In the genomic region with DNA sequence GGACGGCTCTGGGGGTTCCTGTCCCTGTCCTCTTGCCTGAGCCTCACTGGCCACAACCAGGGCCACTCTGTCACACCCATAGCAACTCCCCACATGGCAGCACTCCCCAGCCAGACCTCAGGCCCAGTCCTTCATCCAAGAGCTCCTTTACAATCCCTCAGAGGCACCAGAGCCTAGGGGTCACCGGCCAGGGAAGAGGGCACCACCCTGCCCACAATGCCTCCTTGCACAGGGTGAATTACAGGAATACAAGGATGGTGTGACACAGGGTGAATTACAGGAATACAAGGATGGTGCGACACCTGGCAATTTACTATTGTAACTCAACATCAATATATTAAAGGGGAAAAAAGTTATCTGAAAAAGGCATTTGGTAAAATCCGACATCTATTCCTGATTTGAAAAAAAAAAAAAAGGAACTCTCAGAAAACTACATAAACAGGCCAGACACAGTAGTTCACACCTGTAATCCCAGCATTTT, we compare ENCODE assay signal across 21 cellular contexts. TPM values are rescaled to one million over a fixed set of nuclear protein-coding genes. Genes with fewer than 3 reads are reported as not detected.
"Had no signal": no experiment of that assay in that cellular context is flagged by ENCODE, and none has a peak within 500 bp of the region (broad histone marks: within the 10 kb centered on the region; RNA-seq: fewer than 3 reads in every experiment).

No MANE protein-coding gene starts in this region.

- H3K27ac ChIP-seq: colonic mucosa, esophagus muscularis mucosa, neutrophil, skin epidermis, tibial artery, vagina had no signal

- H3K9me3 ChIP-seq: colonic mucosa, vagina had no signal

- H3K4me3 Mint-ChIP-seq: activated CD4-positive, alpha-beta T cell treated with anti-CD3 and anti-CD28 coated beads, Interleukin-2, amount 10 ng/mL, durations not matched to agents 7 days and 5 days; activated naive CD8-positive, alpha-beta T cell; activated T-cell treated with anti-CD3 and anti-CD28 coated beads, Interleukin-2, amount 50 U/mL, for 72 hours; memory B cell; naive thymus-derived CD8-positive, alpha-beta T cell; stimulated activated naive B cell treated with anti-CD40 and anti-IgM and Interleukin-4, amounts not matched to agents 10 μg/mL and 1 μg/mL and 100 μg/mL, for 72 hours had no signal

- H3K36me3 ChIP-seq: neutrophil had no signal

- ATAC-seq: activated T-cell treated with anti-CD3 and anti-CD28 coated beads, Interleukin-2, amount 50 U/mL, for 72 hours; left ventricle myocardium superior; naive thymus-derived CD8-positive, alpha-beta T cell; stimulated activated naive B cell treated with anti-CD40 and anti-IgM and Interleukin-4, amounts not matched to agents 10 μg/mL and 1 μg/mL and 100 μg/mL, for 72 hours had no signal

- H3K27ac Mint-ChIP-seq: activated CD4-positive, alpha-beta T cell treated with anti-CD3 and anti-CD28 coated beads, Interleukin-2, amount 10 ng/mL, durations not matched to agents 7 days and 5 days; activated naive CD8-positive, alpha-beta T cell; activated T-cell treated with anti-CD3 and anti-CD28 coated beads, Interleukin-2, amount 50 U/mL, for 72 hours; memory B cell; naive thymus-derived CD8-positive, alpha-beta T cell; stimulated activated naive B cell treated with anti-CD40 and anti-IgM and Interleukin-4, amounts not matched to agents 10 μg/mL and 1 μg/mL and 100 μg/mL, for 72 hours had no signal

- H3K27me3 ChIP-seq: colonic mucosa, esophagus muscularis mucosa, neutrophil, tibial artery, vagina had no signal

- H3K27me3 Mint-ChIP-seq: activated CD4-positive, alpha-beta T cell treated with anti-CD3 and anti-CD28 coated beads, Interleukin-2, amount 10 ng/mL, durations not matched to agents 7 days and 5 days; activated naive CD8-positive, alpha-beta T cell; memory B cell; naive thymus-derived CD8-positive, alpha-beta T cell; stimulated activated naive B cell treated with anti-CD40 and anti-IgM and Interleukin-4, amounts not matched to agents 10 μg/mL and 1 μg/mL and 100 μg/mL, for 72 hours had no signal

- H3K4me1 ChIP-seq: colonic mucosa, tibial artery, vagina had no signal

- FAIRE-seq: endometrium had no signal

- H3K4me1 Mint-ChIP-seq: activated CD4-positive, alpha-beta T cell treated with anti-CD3 and anti-CD28 coated beads, Interleukin-2, amount 10 ng/mL, durations not matched to agents 7 days and 5 days; memory B cell; stimulated activated naive B cell treated with anti-CD40 and anti-IgM and Interleukin-4, amounts not matched to agents 10 μg/mL and 1 μg/mL and 100 μg/mL, for 72 hours had no signal

- DNase-seq: activated CD4-positive, alpha-beta T cell treated with anti-CD3 and anti-CD28 coated beads, Interleukin-2, amount 10 ng/mL, durations not matched to agents 7 days and 5 days; activated CD4-positive, CD25-positive, alpha-beta regulatory T cell; activated CD8-positive, alpha-beta memory T cell treated with anti-CD3 and anti-CD28 coated beads, Interleukin-2, amount 50 U/mL, for 48 hours; activated gamma-delta T cell treated with Interleukin-2 at 50 U/mL for 16 hours; activated T-cell treated with anti-CD3 and anti-CD28 coated beads, Interleukin-2, amount 50 U/mL, for 72 hours; amniotic stem cell; colonic mucosa; hypothalamus; left ventricle myocardium superior; stimulated activated CD4-positive, alpha-beta T cell treated with anti-CD3 and anti-CD28 coated beads, Interleukin-15, amount 100 ng/mL, for 24 hours; stimulated activated CD4-positive, alpha-beta T cell treated with anti-CD3 and anti-CD28 coated beads, Interleukin-4, amount 100 ng/mL, for 1 hour; stimulated activated naive B cell treated with anti-CD40 and anti-IgM and Interleukin-4, amounts not matched to agents 10 μg/mL and 1 μg/mL and 100 μg/mL, for 72 hours; tibial artery had no signal

- H3K4me3 ChIP-seq: colonic mucosa, esophagus muscularis mucosa, skin epidermis, tibial artery, vagina had no signal

RNA-seq across cellular contexts. Expression of gene PLPP2, which starts 36.9 kb away (rescaled TPM):
- total RNA-seq: naive thymus-derived CD8-positive, alpha-beta T cell had no signal
